In the genomic region with DNA sequence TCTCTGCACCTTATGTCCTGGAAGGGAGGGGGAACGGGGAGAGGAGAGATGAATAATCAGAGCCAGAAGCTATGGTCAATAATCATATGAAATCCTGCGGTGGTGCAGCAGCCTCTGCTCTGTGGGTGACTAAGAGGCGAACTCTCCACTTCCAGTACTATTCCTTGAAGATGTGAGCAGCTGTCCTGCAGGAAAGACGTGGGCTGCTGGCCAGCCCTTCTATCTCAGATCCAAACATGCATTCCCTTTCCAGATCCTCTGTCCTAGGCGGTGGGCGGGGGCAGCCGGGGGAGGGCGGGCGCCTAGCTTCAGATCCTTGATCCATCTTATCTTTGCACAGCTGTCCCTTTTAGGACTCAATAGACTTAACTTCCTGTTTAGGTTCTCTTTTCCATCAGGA, we compare ENCODE assay signal across 9 cellular contexts. TPM values are rescaled to one million over a fixed set of nuclear protein-coding genes. Genes with fewer than 3 reads are reported as not detected.
A peak's percentile ranks its signal among the peaks of the same experiment; 100 is the strongest.
DNase-seq lines count a peak whose midpoint lies in the region; ATAC-seq and TF ChIP-seq lines count a peak whose summit lies in the region.
"Had no signal": no experiment of that assay in that cellular context is flagged by ENCODE, and none has a peak within 500 bp of the region (broad histone marks: within the 10 kb centered on the region; RNA-seq: fewer than 3 reads in every experiment).

No MANE protein-coding gene starts in this region.

- peaks cover 6% of the 10 kb centered on the region; the same call in 1 of the 2 replicates for H3K4me1 Mint-ChIP-seq in HFFc6 (ENCODE audit: low read depth)
- H3K4me1 Mint-ChIP-seq in activated CD4-positive, alpha-beta T cell treated with anti-CD3 and anti-CD28 coated beads for 36 hours, result no peaks in the 10 kb centered on the region

- H2AFZ ChIP-seq in hepatocyte, result no peak overlapping the region

- no peaks in the 10 kb centered on the region for H3K9me3 Mint-ChIP-seq in HFFc6
- H3K9me3 Mint-ChIP-seq in activated CD4-positive, alpha-beta T cell treated with anti-CD3 and anti-CD28 coated beads for 36 hours (ENCODE audit: low read depth), result no peaks in the 10 kb centered on the region

- TF ChIP-seq CTCF in HFFc6 (IDR thresholded peaks at IDR 0.05) (no peak), hepatocyte (IDR thresholded peaks at IDR 0.05; ENCODE audit: poor library complexity) (no peak)

- no peak overlapping the region for H3K9ac ChIP-seq in adipocyte (ENCODE audit: low read length)

- CTCF ChIA-PET in activated CD4-positive, alpha-beta T cell treated with anti-CD3 and anti-CD28 coated beads for 36 hours (lab: Charles Lee), result interaction anchor here (0.6 kb wide), 1 partner anchor 72 kb away, joined by 3 read pairs; no protein-coding TSS in a partner anchor

- peak; percentile 43 for DNase-seq in HFFc6
- peak; percentile 50 for DNase-seq in adipocyte (ENCODE audit: low read depth)
- DNase-seq in hepatocyte (ENCODE audit: low spot score), result peak; percentile 69
- peak; percentile 44 for DNase-seq in smooth muscle cell of the brain vasculature (ENCODE audit: low read depth, low spot score)
- DNase-seq in effector CD8-positive, alpha-beta T cell (lab: John Stamatoyannopoulos, UW), result no peak
- no peak for DNase-seq in activated CD4-positive, alpha-beta T cell treated with anti-CD3 and anti-CD28 coated beads for 36 hours
- DNase-seq: NK-92 treated with Interleukin-12 subunit alpha and Interleukin-12 subunit beta, amount 100 ng/mL, for 24 hours had no signal

- H4K20me1 ChIP-seq in hepatocyte (ENCODE audit: insufficient read depth, poor library complexity, severe bottlenecking), result no peaks in the 10 kb centered on the region

- intact Hi-C loops in activated CD4-positive, alpha-beta T cell treated with anti-CD3 and anti-CD28 coated beads for 36 hours (cut with DNase I, micrococcal nuclease), result no loop called here

- peaks cover 18% of the 10 kb centered on the region for H3K27me3 ChIP-seq in adipocyte (replicated peaks; ENCODE audit: control insufficient read depth, insufficient read depth, low read length)
- no peaks in the 10 kb centered on the region for H3K27me3 ChIP-seq in hepatocyte

- H3K4me2 ChIP-seq in hepatocyte, result peak overlapping the region; percentile 63

- no peak for TF ChIP-seq POLR2A in GM18505 (IDR thresholded peaks at IDR 0.05; ENCODE audit: borderline replicate concordance, extremely low read depth, insufficient read depth, insufficient read length)

- H3K9me3 ChIP-seq in adipocyte (ENCODE audit: control insufficient read depth, low read length) (no peaks in the 10 kb centered on the region), hepatocyte (ENCODE audit: low read depth) (no peaks in the 10 kb centered on the region)
- H3K9me3 ChIP-seq: esophagus muscularis mucosa had no signal

- POLR2A ChIA-PET in activated CD4-positive, alpha-beta T cell treated with anti-CD3 and anti-CD28 coated beads for 36 hours (lab: Charles Lee), result interaction anchor here (0.6 kb wide), 1 partner anchor 116 kb away, joined by 4 read pairs; no protein-coding TSS in a partner anchor

- H3K36me3 ChIP-seq in adipocyte (ENCODE audit: control insufficient read depth, insufficient read depth, low read length, severe bottlenecking), result no peaks in the 10 kb centered on the region
- no peaks in the 10 kb centered on the region for H3K36me3 ChIP-seq in hepatocyte (replicated peaks; ENCODE audit: insufficient read depth, low read depth)
- H3K36me3 ChIP-seq: esophagus muscularis mucosa had no signal

- WGBS in hepatocyte (ENCODE audit: low lambda C conversion rate, missing lambda C conversion rate), result 18% methylated on average over 9 of the region's 9 CpGs

- peaks cover 35% of the 10 kb centered on the region for H3K27me3 Mint-ChIP-seq in HFFc6 (ENCODE audit: insufficient read depth)
- H3K27me3 Mint-ChIP-seq in activated CD4-positive, alpha-beta T cell treated with anti-CD3 and anti-CD28 coated beads for 36 hours, result no peaks in the 10 kb centered on the region

- H3K4me1 ChIP-seq in adipocyte (ENCODE audit: control insufficient read depth, insufficient read depth, low read length) (peaks cover 18% of the 10 kb centered on the region), hepatocyte (ENCODE audit: insufficient read depth) (peaks cover 18% of the 10 kb centered on the region)

- ATAC-seq in activated CD4-positive, alpha-beta T cell treated with anti-CD3 and anti-CD28 coated beads for 36 hours, result no peak
- no peak for ATAC-seq in GM18505 (IDR thresholded peaks at IDR 0.05; ENCODE audit: unreplicated experiment)

- no peak overlapping the region for H3K4me3 ChIP-seq in adipocyte (ENCODE audit: low read length)
- H3K4me3 ChIP-seq in hepatocyte, result no peak overlapping the region
- H3K4me3 ChIP-seq: esophagus muscularis mucosa had no signal

- H3K4me3 Mint-ChIP-seq in HFFc6, result no peak overlapping the region
- H3K4me3 Mint-ChIP-seq in activated CD4-positive, alpha-beta T cell treated with anti-CD3 and anti-CD28 coated beads for 36 hours, result no peak overlapping the region

- H3K36me3 Mint-ChIP-seq in HFFc6 (ENCODE audit: low read depth), result no peaks in the 10 kb centered on the region
- no peaks in the 10 kb centered on the region for H3K36me3 Mint-ChIP-seq in activated CD4-positive, alpha-beta T cell treated with anti-CD3 and anti-CD28 coated beads for 36 hours (ENCODE audit: low read depth)

- H3K27ac Mint-ChIP-seq in HFFc6, result no peak overlapping the region
- no peak overlapping the region for H3K27ac Mint-ChIP-seq in activated CD4-positive, alpha-beta T cell treated with anti-CD3 and anti-CD28 coated beads for 36 hours

- no peaks in the 10 kb centered on the region for H3K79me2 ChIP-seq in hepatocyte

- peak overlapping the region; percentile 87 for H3K27ac ChIP-seq in hepatocyte

- no peaks in the 10 kb centered on the region for H3K9me2 ChIP-seq in hepatocyte (replicated peaks; ENCODE audit: insufficient read depth)

RNA-seq across cellular contexts. Expression of a gene that starts 34.5 kb away (rescaled TPM):
- total RNA-seq in HFFc6 (2021; fragmentation: NEBNext Ultra II Directional; extraction: Animal tissue kit (Norgen Biotek cat#: 25700)), result not detected
- total RNA-seq in hepatocyte, result not detected in 2 replicates
- polyA plus RNA-seq in hepatocyte, result 0.77 TPM in 1 of 2 replicates, not detected in the other
- total RNA-seq in activated CD4-positive, alpha-beta T cell treated with anti-CD3 and anti-CD28 coated beads for 36 hours, result 1 to 10 TPM; 1.3 to 1.9 TPM
- total RNA-seq: esophagus muscularis mucosa had no signal

Comparison
In these comparisons a context has a peak if more than half of its experiments do, and no peak if none do; other contexts are left out.
1. DNase-seq: peak in HFFc6 (single experiment), adipocyte (single experiment), hepatocyte (single experiment) and smooth muscle cell of the brain vasculature (single experiment); none in effector CD8-positive, alpha-beta T cell (single experiment) and activated CD4-positive, alpha-beta T cell treated with anti-CD3 and anti-CD28 coated beads for 36 hours (single experiment).